14 cellular contexts compared by ENCODE assay signal in the genomic region with DNA sequence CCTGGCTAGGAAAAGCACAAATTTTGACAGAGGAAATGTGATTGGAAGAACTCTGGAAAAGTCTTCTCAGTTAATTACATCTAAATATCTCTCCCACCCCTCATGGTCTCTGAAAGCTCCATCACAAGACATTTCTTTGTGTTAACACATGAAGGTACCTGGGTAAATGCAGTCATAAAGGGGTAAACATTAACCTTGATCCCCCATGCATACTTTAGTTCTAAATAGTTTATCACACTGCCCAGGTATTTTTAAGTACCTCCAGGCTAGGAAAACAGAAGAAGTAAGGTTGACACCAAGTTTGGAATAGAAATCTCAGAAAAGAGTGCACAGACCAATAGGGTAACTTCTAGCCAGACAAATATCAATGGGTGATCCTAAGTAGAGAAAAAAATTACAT.
A peak's percentile ranks its signal among the peaks of the same experiment; 100 is the strongest.
DNase-seq lines count a peak whose midpoint lies in the region; ATAC-seq and TF ChIP-seq lines count a peak whose summit lies in the region.
"Had no signal": no experiment of that assay in that cellular context is flagged by ENCODE, and none has a peak within 500 bp of the region (broad histone marks: within the 10 kb centered on the region; RNA-seq: fewer than 3 reads in every experiment).

No MANE protein-coding gene starts in this region.

- H3F3A ChIP-seq in PC-3 (ENCODE audit: low read length, unreplicated experiment), result no peaks in the 10 kb centered on the region

- H3K4me1 ChIP-seq in RWPE2 (ENCODE audit: insufficient read depth, poor library complexity, severe bottlenecking), result peaks cover 25% of the 10 kb centered on the region
- peaks cover 67% of the 10 kb centered on the region for H3K4me1 ChIP-seq in parathyroid adenoma
- H3K4me1 ChIP-seq in PC-3 (ENCODE audit: insufficient read depth, low read length), result 0 out of 2 replicates have a peak, but pooled peaks cover 7% of the 10 kb centered on the region

- intact Hi-C loops in PC-3 (cut with micrococcal nuclease), result no loop called here
- intact Hi-C loops in activated CD8-positive, alpha-beta T cell treated with anti-CD3 and anti-CD28 coated beads for 36 hours (cut with micrococcal nuclease), result no loop called here

- H3K27me3 Mint-ChIP-seq in T-helper 17 cell, result no peaks in the 10 kb centered on the region
- peaks cover 1% of the 10 kb centered on the region for H3K27me3 Mint-ChIP-seq in activated CD8-positive, alpha-beta T cell treated with anti-CD3 and anti-CD28 coated beads for 36 hours

- H3K9me3 ChIP-seq in RWPE2 (ENCODE audit: severe bottlenecking), result no peaks in the 10 kb centered on the region
- H3K9me3 ChIP-seq in parathyroid adenoma (ENCODE audit: control insufficient read depth, low read length), result no peaks in the 10 kb centered on the region
- no peaks in the 10 kb centered on the region for H3K9me3 ChIP-seq in PC-3 (ENCODE audit: low read length)
- H3K9me3 ChIP-seq in T-helper 17 cell (ENCODE audit: control insufficient read depth, low read length, poor library complexity, severe bottlenecking), result no peaks in the 10 kb centered on the region
- H3K9me3 ChIP-seq: BLaER1 had no signal

- no peak overlapping the region for H3K27ac Mint-ChIP-seq in T-helper 17 cell
- no peak overlapping the region for H3K27ac Mint-ChIP-seq in activated CD8-positive, alpha-beta T cell treated with anti-CD3 and anti-CD28 coated beads for 36 hours
- H3K27ac Mint-ChIP-seq: CD4-positive, CD25-positive, alpha-beta regulatory T cell had no signal

- H3K9ac ChIP-seq in parathyroid adenoma (no peak overlapping the region), PC-3 (ENCODE audit: low read length) (no peak overlapping the region)
- H3K9ac ChIP-seq: BLaER1, GM23248 had no signal

- no peaks in the 10 kb centered on the region for H3K9me2 ChIP-seq in PC-3 (replicated peaks; ENCODE audit: low read length)

- DNase-seq in RWPE2 (ENCODE audit: low spot score), result no peak
- peak; percentile 41 for DNase-seq in kidney glomerular epithelial cell (lab: John Stamatoyannopoulos, UW)
- no peak for DNase-seq in PC-3
- DNase-seq in T-helper 17 cell, result no peak
- DNase-seq in NCI-H524 treated with DMSO at 0.1 percent for 48 hours (lab: John Stamatoyannopoulos, UW), result no peak
- DNase-seq in activated CD8-positive, alpha-beta T cell treated with anti-CD3 and anti-CD28 coated beads for 36 hours, result no peak
- DNase-seq: AML-193; Calu3; CD4-positive, CD25-positive, alpha-beta regulatory T cell; DMS 273 treated with DMSO at 0.1 percent for 48 hours; GM23248 had no signal

- no peak for TF ChIP-seq CTCF in RWPE2 (IDR thresholded peaks at IDR 0.05; ENCODE audit: poor library complexity, severe bottlenecking)
- no peak for TF ChIP-seq CTCF in parathyroid adenoma (IDR thresholded peaks at IDR 0.05)
- no peak for TF ChIP-seq CTCF in PC-3 (conservative IDR thresholded peaks at IDR 0.05; ENCODE audit: low read depth, low read length)
- no peak for TF ChIP-seq CTCF in activated CD8-positive, alpha-beta T cell treated with anti-CD3 and anti-CD28 coated beads for 36 hours (IDR thresholded peaks at IDR 0.05)

- CTCF ChIA-PET in PC-3 (lab: Charles Lee), result no interaction called here
- CTCF ChIA-PET in activated CD8-positive, alpha-beta T cell treated with anti-CD3 and anti-CD28 coated beads for 36 hours (lab: Charles Lee), result no interaction called here

- no peaks in the 10 kb centered on the region for H3K36me3 ChIP-seq in RWPE2 (ENCODE audit: low read depth)
- H3K36me3 ChIP-seq in parathyroid adenoma (ENCODE audit: control insufficient read depth, insufficient read depth, low read length), result no peaks in the 10 kb centered on the region
- H3K36me3 ChIP-seq in PC-3 (ENCODE audit: low read depth, low read length), result no peaks in the 10 kb centered on the region
- H3K36me3 ChIP-seq: BLaER1 had no signal

- no peaks in the 10 kb centered on the region for H3K79me2 ChIP-seq in parathyroid adenoma
- H3K79me2 ChIP-seq in PC-3 (ENCODE audit: low read length), result no peaks in the 10 kb centered on the region

- H3K27ac ChIP-seq in RWPE2 (ENCODE audit: poor library complexity, severe bottlenecking) (peak overlapping the region; percentile 21), parathyroid adenoma (peak overlapping the region; percentile 85), PC-3 (ENCODE audit: low read length) (no peak overlapping the region)
- H3K27ac ChIP-seq: BLaER1, GM23248 had no signal

- H4K20me1 ChIP-seq in PC-3 (ENCODE audit: low read length), result no peaks in the 10 kb centered on the region
- H4K20me1 ChIP-seq: BLaER1 had no signal

- no peak overlapping the region for H3K4me3 Mint-ChIP-seq in T-helper 17 cell
- H3K4me3 Mint-ChIP-seq in activated CD8-positive, alpha-beta T cell treated with anti-CD3 and anti-CD28 coated beads for 36 hours, result no peak overlapping the region
- H3K4me3 Mint-ChIP-seq: CD4-positive, CD25-positive, alpha-beta regulatory T cell had no signal

- no peaks in the 10 kb centered on the region for H3K36me3 Mint-ChIP-seq in T-helper 17 cell (ENCODE audit: low read depth)
- no peaks in the 10 kb centered on the region for H3K36me3 Mint-ChIP-seq in activated CD8-positive, alpha-beta T cell treated with anti-CD3 and anti-CD28 coated beads for 36 hours (ENCODE audit: low read depth)
- H3K36me3 Mint-ChIP-seq: CD4-positive, CD25-positive, alpha-beta regulatory T cell had no signal

- peak overlapping the region; percentile 47 for H2AFZ ChIP-seq in parathyroid adenoma
- no peak overlapping the region for H2AFZ ChIP-seq in PC-3 (ENCODE audit: low read length)
- H2AFZ ChIP-seq: GM23248 had no signal

- H3K4me1 Mint-ChIP-seq in T-helper 17 cell, result no peaks in the 10 kb centered on the region
- H3K4me1 Mint-ChIP-seq in activated CD8-positive, alpha-beta T cell treated with anti-CD3 and anti-CD28 coated beads for 36 hours (ENCODE audit: low read depth), result no peaks in the 10 kb centered on the region
- H3K4me1 Mint-ChIP-seq: CD4-positive, CD25-positive, alpha-beta regulatory T cell had no signal

- BruUV-seq in PC-3 (replicated peaks; lab: Mats Ljungman, UMichigan), result no TSS peak

- POLR2A ChIA-PET in PC-3 (lab: Charles Lee; ENCODE audit: unreplicated experiment), result no interaction called here
- POLR2A ChIA-PET in activated CD8-positive, alpha-beta T cell treated with anti-CD3 and anti-CD28 coated beads for 36 hours (lab: Charles Lee), result no interaction called here

- H3K4me3 ChIP-seq in RWPE2 (ENCODE audit: severe bottlenecking) (no peak overlapping the region), parathyroid adenoma (ENCODE audit: low read depth, low read length) (no peak overlapping the region), PC-3 (ENCODE audit: low read length) (no peak overlapping the region)
- H3K4me3 ChIP-seq: BLaER1, GM23248 had no signal

- no peaks in the 10 kb centered on the region for H3K9me3 Mint-ChIP-seq in activated CD8-positive, alpha-beta T cell treated with anti-CD3 and anti-CD28 coated beads for 36 hours
- H3K9me3 Mint-ChIP-seq: CD4-positive, CD25-positive, alpha-beta regulatory T cell had no signal

- no peak for ATAC-seq in RWPE2 (ENCODE audit: low read depth)
- no peak for ATAC-seq in PC-3
- no peak for ATAC-seq in T-helper 17 cell
- no peak for ATAC-seq in activated CD8-positive, alpha-beta T cell treated with anti-CD3 and anti-CD28 coated beads for 36 hours
- ATAC-seq: HepG2 had no signal

- H3K4me2 ChIP-seq in parathyroid adenoma (ENCODE audit: low read length), result no peak overlapping the region
- H3K4me2 ChIP-seq in PC-3 (ENCODE audit: low read length), result no peak overlapping the region
- H3K4me2 ChIP-seq: BLaER1 had no signal

- no peaks in the 10 kb centered on the region for H3K27me3 ChIP-seq in RWPE2 (ENCODE audit: insufficient read depth, poor library complexity, severe bottlenecking)
- no peaks in the 10 kb centered on the region for H3K27me3 ChIP-seq in parathyroid adenoma (ENCODE audit: control insufficient read depth, insufficient read depth, low read length)
- H3K27me3 ChIP-seq in PC-3 (ENCODE audit: low read length), result no peaks in the 10 kb centered on the region
- H3K27me3 ChIP-seq: BLaER1 had no signal
